4 cellular contexts compared by ENCODE assay signal in the genomic region with DNA sequence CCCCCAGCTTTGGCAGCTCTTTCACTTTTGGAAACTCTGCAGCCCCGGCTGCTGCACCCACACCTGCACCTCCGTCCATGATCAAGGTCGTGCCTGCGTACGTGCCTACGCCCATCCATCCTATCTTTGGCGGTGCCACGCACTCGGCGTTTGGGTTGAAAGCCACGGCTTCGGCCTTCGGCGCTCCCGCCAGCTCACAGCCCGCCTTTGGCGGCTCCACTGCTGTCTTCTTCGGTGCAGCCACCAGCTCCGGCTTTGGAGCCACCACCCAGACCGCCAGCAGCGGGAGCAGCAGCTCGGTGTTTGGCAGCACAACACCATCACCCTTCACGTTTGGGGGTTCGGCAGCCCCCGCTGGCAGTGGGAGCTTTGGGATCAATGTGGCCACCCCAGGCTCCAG. TPM values are rescaled to one million over a fixed set of nuclear protein-coding genes. Genes with fewer than 3 reads are reported as not detected.
"Had no signal": no experiment of that assay in that cellular context is flagged by ENCODE, and none has a peak within 500 bp of the region (broad histone marks: within the 10 kb centered on the region; RNA-seq: fewer than 3 reads in every experiment).

No MANE protein-coding gene starts in this region.

RNA-seq across cellular contexts. Expression of a gene that starts 26.3 kb away (rescaled TPM):
- total RNA-seq: LHCN-M2, RPMI7951, SJCRH30, SK-MEL-5 had no signal
